23 cellular contexts compared by ENCODE assay signal in the genomic region with DNA sequence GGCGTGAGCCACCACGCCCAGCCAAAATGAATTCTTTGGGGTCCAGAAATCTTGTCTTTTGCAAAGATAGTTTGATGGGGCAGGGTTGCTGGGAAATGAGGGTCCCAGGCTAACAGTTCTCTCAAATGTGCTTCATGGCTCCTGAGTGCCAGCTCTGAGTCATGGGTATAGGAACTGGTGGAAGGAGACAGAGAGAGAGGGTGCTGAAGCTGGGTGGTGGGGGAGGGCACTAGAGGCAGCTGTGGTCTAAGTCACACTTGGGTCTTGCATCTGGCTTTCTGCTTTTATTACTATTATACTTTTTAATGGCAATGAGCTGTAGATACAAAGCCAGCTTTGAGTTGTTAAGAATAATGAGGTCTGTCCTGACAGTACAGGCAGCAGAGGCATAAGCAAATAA. TPM values are rescaled to one million over a fixed set of nuclear protein-coding genes. Genes with fewer than 3 reads are reported as not detected.
DNase-seq lines count a peak whose midpoint lies in the region; ATAC-seq and TF ChIP-seq lines count a peak whose summit lies in the region.
"Had no signal": no experiment of that assay in that cellular context is flagged by ENCODE, and none has a peak within 500 bp of the region (broad histone marks: within the 10 kb centered on the region; RNA-seq: fewer than 3 reads in every experiment).

No MANE protein-coding gene starts in this region.

- peak; percentile 64 for ATAC-seq in stimulated activated naive CD8-positive, alpha-beta T cell treated with anti-CD3 and anti-CD28 coated beads, Interleukin-15, Interleukin-2, amounts not matched to agents 100 U/mL and 50 U/mL, for 24 hours
- no peak for ATAC-seq in stimulated activated naive CD8-positive, alpha-beta T cell treated with anti-CD3 and anti-CD28 coated beads, Interleukin-15, amount 100 ng/mL, for 72 hours
- ATAC-seq: body of pancreas, GM23338 had no signal

- peaks cover 84% of the 10 kb centered on the region for H3K79me2 ChIP-seq in fibroblast of lung (ENCODE audit: control insufficient read depth, insufficient read depth, low read length)

- peaks cover 2% of the 10 kb centered on the region for H3K36me3 ChIP-seq in fibroblast of lung (ENCODE audit: control insufficient read depth, insufficient read depth, low read length)
- H3K36me3 ChIP-seq: neural progenitor cell, prostate gland, upper lobe of left lung had no signal

- no peaks in the 10 kb centered on the region for H3K27me3 Mint-ChIP-seq in stimulated activated naive CD8-positive, alpha-beta T cell treated with anti-CD3 and anti-CD28 coated beads, Interleukin-15, amount 100 ng/mL, for 72 hours
- H3K27me3 Mint-ChIP-seq in stimulated activated naive CD8-positive, alpha-beta T cell treated with anti-CD3 and anti-CD28 coated beads, Interleukin-15, Interleukin-2, amounts not matched to agents 100 ng/mL and 50 ng/mL, for 24 hours, result no peaks in the 10 kb centered on the region
- H3K27me3 Mint-ChIP-seq: activated naive CD4-positive, alpha-beta T cell treated with anti-CD3 and anti-CD28 coated beads, Interleukin-2, amount 50 U/mL, for 24 hours; CD4-positive, alpha-beta memory T cell had no signal

- TF ChIP-seq CTCF in fibroblast of lung (conservative IDR thresholded peaks at IDR 0.05 in 1 of 2, IDR thresholded peaks at IDR 0.05 in 1 of 2; ENCODE audit: low read depth in 1 of 2, low read length in 2 of 2), result no peak

- no peaks in the 10 kb centered on the region for H3K27me3 ChIP-seq in fibroblast of lung (ENCODE audit: control insufficient read depth, insufficient read depth, low read length)
- H3K27me3 ChIP-seq: body of pancreas, upper lobe of left lung had no signal

- H4K20me1 ChIP-seq in fibroblast of lung (ENCODE audit: control insufficient read depth, extremely low read depth, insufficient read depth, low read length), result peaks cover 2% of the 10 kb centered on the region

- H3K36me3 Mint-ChIP-seq in stimulated activated naive CD8-positive, alpha-beta T cell treated with anti-CD3 and anti-CD28 coated beads, Interleukin-15, Interleukin-2, amounts not matched to agents 100 ng/mL and 50 ng/mL, for 24 hours (ENCODE audit: low read depth), result peaks cover 41% of the 10 kb centered on the region

- no peak overlapping the region for H3K27ac Mint-ChIP-seq in stimulated activated naive CD8-positive, alpha-beta T cell treated with anti-CD3 and anti-CD28 coated beads, Interleukin-15, amount 100 ng/mL, for 72 hours
- peak overlapping the region; percentile 52 for H3K27ac Mint-ChIP-seq in stimulated activated naive CD8-positive, alpha-beta T cell treated with anti-CD3 and anti-CD28 coated beads, Interleukin-15, Interleukin-2, amounts not matched to agents 100 ng/mL and 50 ng/mL, for 24 hours
- H3K27ac Mint-ChIP-seq: GM23338, immature natural killer cell, neural progenitor cell had no signal

- peaks cover 84% of the 10 kb centered on the region for H3K4me1 Mint-ChIP-seq in stimulated activated naive CD8-positive, alpha-beta T cell treated with anti-CD3 and anti-CD28 coated beads, Interleukin-15, amount 100 ng/mL, for 72 hours
- H3K4me1 Mint-ChIP-seq in stimulated activated naive CD8-positive, alpha-beta T cell treated with anti-CD3 and anti-CD28 coated beads, Interleukin-15, Interleukin-2, amounts not matched to agents 100 ng/mL and 50 ng/mL, for 24 hours (ENCODE audit: low read depth), result peaks cover 95% of the 10 kb centered on the region

- H3K9ac ChIP-seq in fibroblast of lung (ENCODE audit: insufficient read depth, low read length), result no peak overlapping the region
- H3K9ac ChIP-seq: neural progenitor cell had no signal

- no peak for DNase-seq in stimulated activated naive CD8-positive, alpha-beta T cell treated with anti-CD3 and anti-CD28 coated beads, Interleukin-15, Interleukin-2, amounts not matched to agents 100 U/mL and 50 U/mL, for 24 hours
- DNase-seq in stimulated activated naive CD8-positive, alpha-beta T cell treated with anti-CD3 and anti-CD28 coated beads, Interleukin-15, amount 100 ng/mL, for 72 hours, result no peak
- DNase-seq in M059J (ENCODE audit: low read depth), result peak; percentile 41
- peak; percentile 27 to 49 for DNase-seq in fibroblast of lung (ENCODE audit: low read depth in 2 of 2)
- DNase-seq in NOMO-1 treated with DMSO at 0.1 percent for 48 hours (lab: John Stamatoyannopoulos, UW; ENCODE audit: unreplicated experiment), result no peak
- DNase-seq in stimulated activated CD8-positive, alpha-beta memory T cell treated with anti-CD3 and anti-CD28 coated beads, Interleukin-4, amount 100 ng/mL, for 48 hours, result no peak
- no peak for DNase-seq in SKM-1 treated with dmso at 0.1 percent for 144 hours (lab: John Stamatoyannopoulos, UW; ENCODE audit: unreplicated experiment)
- DNase-seq: activated CD4-positive, alpha-beta T cell treated with anti-CD3 and anti-CD28 coated beads, Interleukin-2, amount 50 U/mL, for 1 hour; body of pancreas; CD4-positive, alpha-beta memory T cell; DMS153; immature natural killer cell; KG1; NCI-H1092 treated with DMSO at 0.1 percent for 48 hours; NCI-H2081; upper lobe of left lung had no signal

- H3K9me3 ChIP-seq in fibroblast of lung (ENCODE audit: control insufficient read depth, insufficient read depth, low read depth, low read length), result no peaks in the 10 kb centered on the region
- H3K9me3 ChIP-seq: body of pancreas, prostate gland, upper lobe of left lung had no signal

- no peak overlapping the region for H3K4me2 ChIP-seq in fibroblast of lung (ENCODE audit: extremely low read depth, insufficient read depth, low read length)
- H3K4me2 ChIP-seq: GM23338, neural progenitor cell had no signal

- H3K4me3 Mint-ChIP-seq in stimulated activated naive CD8-positive, alpha-beta T cell treated with anti-CD3 and anti-CD28 coated beads, Interleukin-15, amount 100 ng/mL, for 72 hours, result no peak overlapping the region
- no peak overlapping the region for H3K4me3 Mint-ChIP-seq in stimulated activated naive CD8-positive, alpha-beta T cell treated with anti-CD3 and anti-CD28 coated beads, Interleukin-15, Interleukin-2, amounts not matched to agents 100 ng/mL and 50 ng/mL, for 24 hours
- H3K4me3 Mint-ChIP-seq: activated naive CD4-positive, alpha-beta T cell treated with anti-CD3 and anti-CD28 coated beads, Interleukin-2, amount 50 U/mL, for 24 hours; GM23338; immature natural killer cell; neural progenitor cell had no signal

- H2AFZ ChIP-seq in fibroblast of lung (ENCODE audit: low read length), result no peak overlapping the region
- H2AFZ ChIP-seq: GM23338, neural progenitor cell had no signal

- H3K9me3 Mint-ChIP-seq in stimulated activated naive CD8-positive, alpha-beta T cell treated with anti-CD3 and anti-CD28 coated beads, Interleukin-15, amount 100 ng/mL, for 72 hours, result no peaks in the 10 kb centered on the region
- H3K9me3 Mint-ChIP-seq in stimulated activated naive CD8-positive, alpha-beta T cell treated with anti-CD3 and anti-CD28 coated beads, Interleukin-15, Interleukin-2, amounts not matched to agents 100 ng/mL and 50 ng/mL, for 24 hours, result no peaks in the 10 kb centered on the region
- H3K9me3 Mint-ChIP-seq: activated naive CD4-positive, alpha-beta T cell treated with anti-CD3 and anti-CD28 coated beads, Interleukin-2, amount 50 U/mL, for 24 hours; CD4-positive, alpha-beta memory T cell; GM23338; immature natural killer cell had no signal

- H3K4me3 ChIP-seq in fibroblast of lung (replicated peaks in 1 of 4; ENCODE audit: control extremely low read depth in 1 of 4, insufficient read depth in 1 of 4, low read depth in 3 of 4, low read length in 4 of 4), result no peak overlapping the region
- H3K4me3 ChIP-seq: body of pancreas, GM23338, neural progenitor cell, prostate gland, skin epidermis, upper lobe of left lung had no signal

- H3K27ac ChIP-seq in fibroblast of lung (ENCODE audit: insufficient read depth, low read length), result no peak overlapping the region
- H3K27ac ChIP-seq: body of pancreas, neural progenitor cell, prostate gland, RWPE1, skin epidermis, upper lobe of left lung had no signal

- peaks cover 11% of the 10 kb centered on the region for H3K4me1 ChIP-seq in fibroblast of lung (ENCODE audit: control insufficient read depth, extremely low read depth, insufficient read depth, low read length)
- H3K4me1 ChIP-seq: body of pancreas, prostate gland, upper lobe of left lung had no signal

RNA-seq across cellular contexts. Expression of gene PRKCA, which starts 54.6 kb away (rescaled TPM):
- 8.3 and 17.9 TPM in 2 replicates for total RNA-seq in M059J (2014; rRNA removed; shearing (Covaris generic))
- total RNA-seq in fibroblast of lung, result 14.6 and 34.0 TPM in 2 replicates
- 46.3 and 74.2 TPM in 2 replicates for polyA plus RNA-seq in fibroblast of lung
- polyA plus RNA-seq in fibroblast of lung (2012), result 25.2 and 45.4 TPM in 2 replicates
- 105 and 147 TPM in 2 replicates for polyA minus RNA-seq in fibroblast of lung (ENCODE audit: low replicate concordance)

Comparison
In these comparisons a context has a peak if more than half of its experiments do, and no peak if none do; other contexts are left out.
1. DNase-seq: peak in M059J (single experiment) and fibroblast of lung (2 of 2); none in stimulated activated naive CD8-positive, alpha-beta T cell treated with anti-CD3 and anti-CD28 coated beads, Interleukin-15, Interleukin-2, amounts not matched to agents 100 U/mL and 50 U/mL, for 24 hours (single experiment), stimulated activated naive CD8-positive, alpha-beta T cell treated with anti-CD3 and anti-CD28 coated beads, Interleukin-15, amount 100 ng/mL, for 72 hours (0 of 2), NOMO-1 treated with DMSO at 0.1 percent for 48 hours (single experiment), stimulated activated CD8-positive, alpha-beta memory T cell treated with anti-CD3 and anti-CD28 coated beads, Interleukin-4, amount 100 ng/mL, for 48 hours (single experiment) and SKM-1 treated with dmso at 0.1 percent for 144 hours (single experiment).